In the genomic region with DNA sequence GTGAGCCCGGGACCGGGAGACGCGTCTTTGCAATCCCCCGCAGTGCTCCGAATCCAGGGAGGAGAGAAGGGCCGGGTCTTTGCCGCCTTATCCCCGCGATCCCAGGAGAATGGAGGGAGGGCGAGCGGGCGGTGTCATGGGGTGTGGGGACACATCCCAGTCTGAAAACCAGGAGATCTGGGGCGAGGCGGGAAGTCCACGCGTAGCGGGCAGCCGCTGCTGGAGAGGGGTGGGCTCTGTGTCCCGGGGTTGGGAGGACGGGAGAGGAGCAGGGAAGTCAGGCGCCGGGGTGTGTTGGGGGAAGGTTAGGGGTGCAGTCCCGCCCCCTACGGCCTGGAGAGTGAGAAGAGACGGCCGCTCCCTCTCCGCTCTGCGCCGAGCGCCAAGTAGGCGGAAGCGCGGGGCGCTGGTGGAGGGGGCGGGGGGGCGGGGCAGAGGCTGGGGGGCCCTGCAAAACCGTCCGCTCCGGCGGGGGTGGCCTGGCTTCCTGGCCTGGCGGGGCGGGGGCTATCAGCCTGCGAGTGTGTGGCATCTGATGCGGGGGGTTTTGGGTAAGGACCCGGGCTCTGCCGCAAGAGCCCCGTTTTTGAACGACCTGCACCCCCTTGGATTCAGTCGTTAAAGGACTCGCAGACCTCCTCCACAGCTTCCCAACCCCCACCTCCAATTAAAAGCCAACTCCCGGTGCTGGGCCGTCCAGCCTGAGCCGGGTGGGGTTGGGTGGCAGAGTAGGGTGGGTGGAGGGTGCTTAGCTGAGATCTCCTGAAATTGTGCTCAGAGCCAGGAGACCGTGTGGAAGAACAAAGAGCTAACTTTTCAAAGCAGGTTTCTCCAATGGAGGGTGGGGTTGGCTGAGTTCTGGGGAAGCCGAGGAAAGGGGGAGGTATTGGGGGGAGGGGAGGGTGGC, we compare ENCODE assay signal across 8 cellular contexts. TPM values are rescaled to one million over a fixed set of nuclear protein-coding genes. Genes with fewer than 3 reads are reported as not detected.
DNase-seq lines count a peak whose midpoint lies in the region; ATAC-seq, FAIRE-seq and TF ChIP-seq lines count a peak whose summit lies in the region.

No MANE protein-coding gene starts in this region.

- H3K4me3 ChIP-seq in LNCaP clone FGC (ENCODE audit: low read depth, low read length) = peak overlapping the region; percentile 99
- peak overlapping the region; percentile 87 to 95 (median 87) for H3K4me3 ChIP-seq in keratinocyte (ENCODE audit: control insufficient read depth in 2 of 3, extremely low read depth in 1 of 3, insufficient read depth in 2 of 3, low read depth in 1 of 3, low read length in 3 of 3)

- ATAC-seq in GM18517 (IDR thresholded peaks at IDR 0.05; ENCODE audit: unreplicated experiment) = no peak

- H3K27me3 ChIP-seq in keratinocyte (ENCODE audit: control insufficient read depth, extremely low read depth, insufficient read depth, low read length) = no peaks in the 10 kb centered on the region

- peak; percentile 25 for DNase-seq in NCI-H1694 treated with DMSO at 0.1 percent for 48 hours (lab: John Stamatoyannopoulos, UW)
- DNase-seq in NCI-H1694 (lab: John Stamatoyannopoulos, UW) = no peak
- DNase-seq in LNCaP clone FGC (ENCODE audit: low read depth) = no peak
- peak; percentile 71 to 79 for DNase-seq in T47D (ENCODE audit: low read depth in 1 of 2, low spot score in 1 of 2)
- DNase-seq in keratinocyte (ENCODE audit: low read depth, low spot score) = no peak
- DNase-seq in stimulated activated CD4-positive, alpha-beta T cell treated with anti-CD3 and anti-CD28 coated beads, Interleukin-15, amount 100 ng/mL, for 24 hours = peak; percentile 85

- H3K27ac ChIP-seq in VCaP (peak overlapping the region; percentile 70), keratinocyte (ENCODE audit: control insufficient read depth, insufficient read depth, low read length) (peak overlapping the region; percentile 81)

- no peak for TF ChIP-seq CTCF in LNCaP clone FGC (IDR thresholded peaks at IDR 0.05; ENCODE audit: control insufficient read depth, extremely low read depth, insufficient read depth)
- no peak for TF ChIP-seq CTCF in VCaP (conservative IDR thresholded peaks at IDR 0.05)
- TF ChIP-seq CTCF in keratinocyte (optimal IDR thresholded peaks at IDR 0.05 in 1 of 3, IDR thresholded peaks at IDR 0.05 in 1 of 3, conservative IDR thresholded peaks at IDR 0.05 in 1 of 3; ENCODE audit: extremely low read depth in 1 of 3, insufficient read depth in 2 of 3, low read length in 3 of 3) = no peak

- peaks cover 2% of the 10 kb centered on the region for H3K9me1 ChIP-seq in keratinocyte (ENCODE audit: control insufficient read depth, extremely low read depth, insufficient read depth, low read length)

- no peak for FAIRE-seq in keratinocyte (lab: Jason Lieb, UNC)

- dilution Hi-C loops in keratinocyte (cut with MboI; ENCODE audit: extremely low pct_ligation_motif_present, low sequenced_read_pairs) = no loop called here

- H4K20me1 ChIP-seq in keratinocyte (ENCODE audit: control insufficient read depth, extremely low read depth, insufficient read depth, low read length) = peaks cover 26% of the 10 kb centered on the region

- H3K4me1 ChIP-seq in keratinocyte (ENCODE audit: control insufficient read depth, extremely low read depth, insufficient read depth, low read length) = peaks cover 57% of the 10 kb centered on the region

- H3K79me2 ChIP-seq in keratinocyte (ENCODE audit: control insufficient read depth, insufficient read depth, low read length) = peaks cover 55% of the 10 kb centered on the region

- H3K36me3 ChIP-seq in keratinocyte (ENCODE audit: control insufficient read depth in 2 of 2, extremely low read depth in 1 of 2, insufficient read depth in 2 of 2, low read length in 2 of 2) = peaks cover 14 to 18% of the 10 kb centered on the region in 2 experiments

- H3K4me2 ChIP-seq in keratinocyte (ENCODE audit: control insufficient read depth, extremely low read depth, insufficient read depth, low read depth, low read length) = peak overlapping the region; percentile 99

- no peaks in the 10 kb centered on the region for H3K9me3 ChIP-seq in keratinocyte (ENCODE audit: control insufficient read depth, low read depth, low read length)

- H3K9ac ChIP-seq in keratinocyte (ENCODE audit: control insufficient read depth, extremely low read depth, insufficient read depth, low read length) = peak overlapping the region; percentile 88

- in situ Hi-C loops in T47D (cut with HindIII; ENCODE audit: low pct_unique_long_range_greater_than_20kb, low sequenced_read_pairs) = no loop called here

- H2AFZ ChIP-seq in keratinocyte (ENCODE audit: control insufficient read depth, low read length) = peak overlapping the region; percentile 71

RNA-seq across cellular contexts. Expression of a gene that starts 0.7 kb away (rescaled TPM):
- polyA plus RNA-seq in keratinocyte = 72.5 to 117 TPM (median 88.1 TPM) in 3 replicates
- 60.3 TPM for polyA plus RNA-seq in keratinocyte (2011; ENCODE audit: low read depth)
- polyA plus RNA-seq in keratinocyte (2011; cell fraction: cytosol; rRNA removed) = 84.7 and 110 TPM in 2 replicates
- polyA plus RNA-seq in keratinocyte (2011; cell fraction: nucleus; rRNA removed) = 103 and 116 TPM in 2 replicates
- 51.4 and 174 TPM in 2 replicates for polyA plus RNA-seq in keratinocyte (2012; ENCODE audit: low replicate concordance)
- polyA minus RNA-seq in keratinocyte = 134 to 233 TPM (median 138 TPM) in 3 replicates
- polyA minus RNA-seq in keratinocyte (2011; cell fraction: cytosol; rRNA and poly(A)+ RNA removed) = 335 TPM
- polyA minus RNA-seq in keratinocyte (2011; cell fraction: nucleus; rRNA and poly(A)+ RNA removed) = 76.9 and 90.5 TPM in 2 replicates

RNA-seq across cellular contexts. Expression of a gene that starts 17.0 kb away (rescaled TPM):
- 2,125 to 2,966 TPM (median 2,468 TPM) in 3 replicates for polyA plus RNA-seq in keratinocyte
- polyA plus RNA-seq in keratinocyte (2011; ENCODE audit: low read depth) = 7,440 TPM
- 2,699 and 3,057 TPM in 2 replicates for polyA plus RNA-seq in keratinocyte (2011; cell fraction: cytosol; rRNA removed)
- 628 and 824 TPM in 2 replicates for polyA plus RNA-seq in keratinocyte (2011; cell fraction: nucleus; rRNA removed)
- 2,108 and 3,125 TPM in 2 replicates for polyA plus RNA-seq in keratinocyte (2012; ENCODE audit: low replicate concordance)
- polyA minus RNA-seq in keratinocyte = 114 to 670 TPM (median 442 TPM) in 3 replicates
- 311 TPM for polyA minus RNA-seq in keratinocyte (2011; cell fraction: cytosol; rRNA and poly(A)+ RNA removed)
- 76.0 and 133 TPM in 2 replicates for polyA minus RNA-seq in keratinocyte (2011; cell fraction: nucleus; rRNA and poly(A)+ RNA removed)

RNA-seq across cellular contexts. Expression of a gene that starts 45.4 kb away (rescaled TPM):
- 12.7 to 15.3 TPM (median 14.9 TPM) in 3 replicates for polyA plus RNA-seq in keratinocyte
- 53.7 TPM for polyA plus RNA-seq in keratinocyte (2011; ENCODE audit: low read depth)
- polyA plus RNA-seq in keratinocyte (2011; cell fraction: cytosol; rRNA removed) = 8.1 and 10.5 TPM in 2 replicates
- 40.1 and 44.1 TPM in 2 replicates for polyA plus RNA-seq in keratinocyte (2011; cell fraction: nucleus; rRNA removed)
- polyA plus RNA-seq in keratinocyte (2012; ENCODE audit: low replicate concordance) = 11.6 and 36.1 TPM in 2 replicates
- polyA minus RNA-seq in keratinocyte = 5.4 to 8.3 TPM (median 7.5 TPM) in 3 replicates
- polyA minus RNA-seq in keratinocyte (2011; cell fraction: cytosol; rRNA and poly(A)+ RNA removed) = 5.9 TPM
- polyA minus RNA-seq in keratinocyte (2011; cell fraction: nucleus; rRNA and poly(A)+ RNA removed) = 6.0 and 11.3 TPM in 2 replicates

Comparison
In these comparisons a context has a peak if more than half of its experiments do, and no peak if none do; other contexts are left out.
1. DNase-seq: peak in NCI-H1694 treated with DMSO at 0.1 percent for 48 hours (single experiment), T47D (2 of 2) and stimulated activated CD4-positive, alpha-beta T cell treated with anti-CD3 and anti-CD28 coated beads, Interleukin-15, amount 100 ng/mL, for 24 hours (single experiment); none in NCI-H1694 (single experiment), LNCaP clone FGC (single experiment) and keratinocyte (single experiment).